ENCODE assay signal across 8 cellular contexts in genomic region chr17:41695954-41696720, GRCh38.
DNase-seq lines count a peak whose midpoint lies in the region; ATAC-seq and TF ChIP-seq lines count a peak whose summit lies in the region.

No MANE protein-coding gene starts in this region.

- TF ChIP-seq CTCF in GM12864 (IDR thresholded peaks at IDR 0.05; ENCODE audit: low read depth, low read length, missing control alignments), result peak; percentile 79

- ATAC-seq in GM19328 (IDR thresholded peaks at IDR 0.05; ENCODE audit: unreplicated experiment) (no peak), HG02981 (IDR thresholded peaks at IDR 0.05; ENCODE audit: unreplicated experiment) (no peak)

- H3K27ac ChIP-seq in angular gyrus (ENCODE audit: low read depth, low read length), result peak overlapping the region; percentile 5

- DNase-seq in GM12864 (ENCODE audit: low read depth) (peak; percentile 54), NCI-H1694 (lab: John Stamatoyannopoulos, UW) (peak; percentile 77), T-helper 2 cell (peak; percentile 44 to 81 (median 56)), iPS-NIHi7 (ENCODE audit: extremely low spot score) (peak; percentile 72)
- peak; percentile 55 to 75 for DNase-seq in stimulated activated CD4-positive, alpha-beta T cell treated with anti-CD3 and anti-CD28 coated beads, Interleukin-15, amount 100 ng/mL, for 48 hours (ENCODE audit: low read depth in 2 of 2)

- no peak overlapping the region for H3K4me3 ChIP-seq in GM12864 (ENCODE audit: low read depth, low read length)
